9 cellular contexts compared by ENCODE assay signal in the genomic region with DNA sequence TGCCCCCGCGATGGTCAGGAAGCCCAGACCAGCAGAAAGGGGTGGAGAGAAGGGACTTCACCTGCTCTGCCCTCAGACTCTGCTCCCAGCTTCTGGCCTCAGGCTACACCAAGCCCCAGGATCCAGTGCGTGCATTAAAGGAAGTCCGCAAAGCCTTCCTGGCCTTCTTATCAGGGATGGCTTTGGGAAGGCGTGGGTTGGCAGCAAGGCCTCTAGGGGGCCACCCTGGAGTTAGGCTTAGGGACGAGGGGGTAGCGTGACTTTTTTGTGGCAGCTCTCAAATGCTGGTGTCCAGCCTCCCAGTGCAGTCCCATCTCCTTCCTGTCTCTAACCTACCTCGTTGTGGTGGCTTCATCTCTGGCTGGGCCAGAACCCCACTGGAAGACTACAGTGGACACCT. TPM values are rescaled to one million over a fixed set of nuclear protein-coding genes. Genes with fewer than 3 reads are reported as not detected.
DNase-seq lines count a peak whose midpoint lies in the region; ATAC-seq and TF ChIP-seq lines count a peak whose summit lies in the region.
"Had no signal": no experiment of that assay in that cellular context is flagged by ENCODE, and none has a peak within 500 bp of the region (broad histone marks: within the 10 kb centered on the region; RNA-seq: fewer than 3 reads in every experiment).

No MANE protein-coding gene starts in this region.

- no peaks in the 10 kb centered on the region for H3K4me1 Mint-ChIP-seq in activated naive CD4-positive, alpha-beta T cell treated with anti-CD3 and anti-CD28 coated beads, Interleukin-2, amount 10 ng/mL, durations not matched to agents 7 days and 5 days

- H3K27me3 ChIP-seq in SJCRH30, result no peaks in the 10 kb centered on the region

- no peak overlapping the region for H3K27ac ChIP-seq in 22Rv1
- no peak overlapping the region for H3K27ac ChIP-seq in SJCRH30

- no peak overlapping the region for H3K4me3 Mint-ChIP-seq in activated naive CD4-positive, alpha-beta T cell treated with anti-CD3 and anti-CD28 coated beads, Interleukin-2, amount 10 ng/mL, durations not matched to agents 7 days and 5 days

- H3K4me1 ChIP-seq in SJCRH30, result no peaks in the 10 kb centered on the region

- no peak for ATAC-seq in GM19035 (IDR thresholded peaks at IDR 0.05; ENCODE audit: unreplicated experiment)

- no peak overlapping the region for H3K4me3 ChIP-seq in SJCRH30
- H3K4me3 ChIP-seq in fibroblast of pulmonary artery (replicated peaks; ENCODE audit: low read depth, low read length), result no peak overlapping the region

- H3K36me3 Mint-ChIP-seq in activated naive CD4-positive, alpha-beta T cell treated with anti-CD3 and anti-CD28 coated beads, Interleukin-2, amount 10 ng/mL, durations not matched to agents 7 days and 5 days, result no peaks in the 10 kb centered on the region

- no peak overlapping the region for H3K27ac Mint-ChIP-seq in activated naive CD4-positive, alpha-beta T cell treated with anti-CD3 and anti-CD28 coated beads, Interleukin-2, amount 10 ng/mL, durations not matched to agents 7 days and 5 days

- no peaks in the 10 kb centered on the region for H3K36me3 ChIP-seq in SJCRH30

- H3K9me3 ChIP-seq in SJCRH30 (replicated peaks), result no peaks in the 10 kb centered on the region

- DNase-seq in ELR (ENCODE audit: low read depth), result peak; percentile 48
- peak; percentile 41 to 62 for DNase-seq in SJCRH30
- DNase-seq in fibroblast of pulmonary artery (ENCODE audit: low read depth), result no peak
- DNase-seq in NCI-H1048 (lab: John Stamatoyannopoulos, UW), result no peak
- no peak for DNase-seq in OCI-M2 (lab: John Stamatoyannopoulos, UW; ENCODE audit: unreplicated experiment)
- DNase-seq in activated naive CD4-positive, alpha-beta T cell treated with anti-CD3 and anti-CD28 coated beads, Interleukin-2, amount 10 ng/mL, durations not matched to agents 7 days and 5 days, result no peak
- DNase-seq: NCI-H2029 had no signal

- H3K27me3 Mint-ChIP-seq in activated naive CD4-positive, alpha-beta T cell treated with anti-CD3 and anti-CD28 coated beads, Interleukin-2, amount 10 ng/mL, durations not matched to agents 7 days and 5 days, result peaks cover 7% of the 10 kb centered on the region

- no peaks in the 10 kb centered on the region for H3K9me3 Mint-ChIP-seq in activated naive CD4-positive, alpha-beta T cell treated with anti-CD3 and anti-CD28 coated beads, Interleukin-2, amount 10 ng/mL, durations not matched to agents 7 days and 5 days

- peak; percentile 22; the same call in 1 of the 2 replicates for TF ChIP-seq CTCF in 22Rv1 (IDR thresholded peaks at IDR 0.05)
- TF ChIP-seq CTCF in fibroblast of pulmonary artery (IDR thresholded peaks at IDR 0.05; ENCODE audit: low read length, missing control alignments), result peak; percentile 17

- CTCF ChIA-PET in activated naive CD4-positive, alpha-beta T cell treated with anti-CD3 and anti-CD28 coated beads, Interleukin-2, amount 10 ng/mL, durations not matched to agents 7 days and 5 days (lab: Charles Lee), result interaction anchor here (1.1 to 3.0 kb wide), 2 partner anchors 10 to 14 kb away, joined by 3 to 15 read pairs; no protein-coding TSS in a partner anchor

RNA-seq across cellular contexts. Expression of gene RPL29, which starts 18.9 kb away (rescaled TPM):
- total RNA-seq in SJCRH30 (2014; rRNA removed; shearing (Covaris generic)), result 1,784 and 1,861 TPM in 2 replicates

RNA-seq across cellular contexts. Expression of gene ACY1, which starts 31.3 kb away (rescaled TPM):
- 24.5 and 26.2 TPM in 2 replicates for total RNA-seq in SJCRH30 (2014; rRNA removed; shearing (Covaris generic))

RNA-seq across cellular contexts. Expression of gene ABHD14A, which starts 39.7 kb away (rescaled TPM):
- total RNA-seq in SJCRH30 (2014; rRNA removed; shearing (Covaris generic)), result 9.6 and 10.8 TPM in 2 replicates

RNA-seq across cellular contexts. Expression of gene ABHD14B, which starts 40.8 kb away (rescaled TPM):
- 11.2 and 13.0 TPM in 2 replicates for total RNA-seq in SJCRH30 (2014; rRNA removed; shearing (Covaris generic))

RNA-seq across cellular contexts. Expression of gene DUSP7, which starts 41.8 kb away (rescaled TPM):
- total RNA-seq in SJCRH30 (2014; rRNA removed; shearing (Covaris generic)), result 9.1 and 9.6 TPM in 2 replicates

Comparison
In these comparisons a context has a peak if more than half of its experiments do, and no peak if none do; other contexts are left out.
1. DNase-seq: peak in ELR (single experiment) and SJCRH30 (2 of 2); none in fibroblast of pulmonary artery (single experiment), NCI-H1048 (single experiment), OCI-M2 (single experiment) and activated naive CD4-positive, alpha-beta T cell treated with anti-CD3 and anti-CD28 coated beads, Interleukin-2, amount 10 ng/mL, durations not matched to agents 7 days and 5 days (single experiment).